6 cellular contexts compared by ENCODE assay signal in the genomic region with DNA sequence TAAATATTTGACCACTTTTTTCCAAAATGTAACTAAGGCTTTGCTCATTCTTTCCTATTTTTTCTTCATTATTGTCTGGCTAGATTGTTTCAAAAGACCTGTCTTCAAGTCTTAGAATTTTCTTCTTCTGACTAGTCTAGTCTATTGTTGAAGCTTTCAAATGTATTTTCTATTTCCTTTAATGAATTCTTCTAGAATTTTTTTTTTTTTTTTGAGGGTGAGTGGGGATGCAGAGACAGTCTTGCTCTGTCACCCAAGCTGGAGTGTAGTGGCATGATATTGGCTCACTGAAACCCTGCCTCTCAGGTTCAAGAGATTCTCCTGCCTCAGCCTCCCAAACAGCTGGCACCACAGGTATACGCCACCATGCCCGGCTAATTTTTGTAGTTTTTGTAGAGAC.
"Had no signal": no experiment of that assay in that cellular context is flagged by ENCODE, and none has a peak within 500 bp of the region (broad histone marks: within the 10 kb centered on the region; RNA-seq: fewer than 3 reads in every experiment).

No MANE protein-coding gene starts in this region.

- DNase-seq: IMR-90, KBM-7, KG1 had no signal

- H3K9ac ChIP-seq: KMS-11 had no signal

- FAIRE-seq: HTR-8/SVneo had no signal

- H3K27ac ChIP-seq: HL-60, KMS-11 had no signal

- H3K4me2 ChIP-seq: KMS-11 had no signal
